In genomic region chrX:150680974-150681373, GRCh38 we compare ENCODE assay signal across 9 cellular contexts. TPM values are rescaled to one million over a fixed set of nuclear protein-coding genes. Genes with fewer than 3 reads are reported as not detected.
DNase-seq lines count a peak whose midpoint lies in the region; ATAC-seq and TF ChIP-seq lines count a peak whose summit lies in the region.
"Had no signal": no experiment of that assay in that cellular context is flagged by ENCODE, and none has a peak within 500 bp of the region (broad histone marks: within the 10 kb centered on the region; RNA-seq: fewer than 3 reads in every experiment).

No MANE protein-coding gene starts in this region.

- no peak for DNase-seq in AG10803 (ENCODE audit: low read depth)
- DNase-seq in GM13977 (ENCODE audit: low spot score), result no peak
- no peak for DNase-seq in RWPE2 (ENCODE audit: low spot score)
- DNase-seq in left cardiac atrium, result no peak
- no peak for DNase-seq in T-helper 17 cell
- DNase-seq in NCI-H1694 (lab: John Stamatoyannopoulos, UW), result no peak
- DNase-seq in activated gamma-delta T cell (lab: John Stamatoyannopoulos, UW), result no peak
- DNase-seq: effector memory CD8-positive, alpha-beta T cell had no signal

- H3K27ac Mint-ChIP-seq in T-helper 17 cell, result no peak overlapping the region
- H3K27ac Mint-ChIP-seq: effector memory CD8-positive, alpha-beta T cell had no signal

- no peak overlapping the region for H3K27ac ChIP-seq in RWPE2 (ENCODE audit: poor library complexity, severe bottlenecking)

- ATAC-seq in RWPE2 (ENCODE audit: low read depth), result peak; percentile 71
- peak; percentile 57 to 61 for ATAC-seq in left cardiac atrium
- ATAC-seq in HG02840 (IDR thresholded peaks at IDR 0.05; ENCODE audit: low FRiP score, unreplicated experiment), result no peak
- no peak for ATAC-seq in T-helper 17 cell
- ATAC-seq: effector memory CD8-positive, alpha-beta T cell had no signal

- H3K4me1 Mint-ChIP-seq in T-helper 17 cell, result peaks cover 8% of the 10 kb centered on the region

- no peak overlapping the region for H3K4me3 Mint-ChIP-seq in T-helper 17 cell
- H3K4me3 Mint-ChIP-seq: effector memory CD8-positive, alpha-beta T cell had no signal

- intact Hi-C loops in left cardiac atrium (cut with DNase I), result no loop called here

- H3K9me3 ChIP-seq in RWPE2 (ENCODE audit: severe bottlenecking), result no peaks in the 10 kb centered on the region
- no peaks in the 10 kb centered on the region for H3K9me3 ChIP-seq in T-helper 17 cell (ENCODE audit: control insufficient read depth, low read length, poor library complexity, severe bottlenecking)

- TF ChIP-seq CTCF in AG10803 (conservative IDR thresholded peaks at IDR 0.05; ENCODE audit: low read length) (peak; percentile 29), GM13977 (IDR thresholded peaks at IDR 0.05; ENCODE audit: extremely low read depth, insufficient read depth, missing control alignments) (peak; percentile 41), RWPE2 (IDR thresholded peaks at IDR 0.05; ENCODE audit: poor library complexity, severe bottlenecking) (peak; percentile 51)

- H3K4me3 ChIP-seq in AG10803 (ENCODE audit: low read length) (no peak overlapping the region), RWPE2 (ENCODE audit: severe bottlenecking) (no peak overlapping the region)

- in situ Hi-C loops in GM13977 (cut with MboI; ENCODE audit: low pct_unique_long_range_greater_than_20kb, low sequenced_read_pairs, unreplicated experiment), result no loop called here

- no peaks in the 10 kb centered on the region for H3K4me1 ChIP-seq in RWPE2 (ENCODE audit: insufficient read depth, poor library complexity, severe bottlenecking)

- no peaks in the 10 kb centered on the region for H3K27me3 Mint-ChIP-seq in T-helper 17 cell
- H3K27me3 Mint-ChIP-seq: effector memory CD8-positive, alpha-beta T cell had no signal

- H3K36me3 ChIP-seq in RWPE2 (ENCODE audit: low read depth), result no peaks in the 10 kb centered on the region

- no peaks in the 10 kb centered on the region for H3K36me3 Mint-ChIP-seq in T-helper 17 cell (ENCODE audit: low read depth)

- H3K27me3 ChIP-seq in RWPE2 (ENCODE audit: insufficient read depth, poor library complexity, severe bottlenecking), result no peaks in the 10 kb centered on the region

RNA-seq across cellular contexts. Expression of gene MTMR1, which starts 12.2 kb away (rescaled TPM):
- total RNA-seq in left cardiac atrium, result 10 to 100 TPM; 19.2 to 22.4 TPM
- 10 to 100 TPM; 40.3 to 45.6 TPM for total RNA-seq in T-helper 17 cell

Comparison
In these comparisons a context has a peak if more than half of its experiments do, and no peak if none do; other contexts are left out.
1. ATAC-seq: peak in RWPE2 (single experiment) and left cardiac atrium (2 of 2); none in HG02840 (single experiment) and T-helper 17 cell (single experiment).
2. Peak in every context shown above with its lines, with median percentiles within 50 percentile points of each other: CTCF ChIP-seq.